Comparison of ENCODE assay signal across 9 cellular contexts in genomic region chr11:124865181-124865901, GRCh38. TPM values are rescaled to one million over a fixed set of nuclear protein-coding genes. Genes with fewer than 3 reads are reported as not detected.
DNase-seq lines count a peak whose midpoint lies in the region; ATAC-seq and TF ChIP-seq lines count a peak whose summit lies in the region.
"Had no signal": no experiment of that assay in that cellular context is flagged by ENCODE, and none has a peak within 500 bp of the region (broad histone marks: within the 10 kb centered on the region; RNA-seq: fewer than 3 reads in every experiment).

Gene ROBO3 (plus strand): TSS chr11:124865432. CDS start chr11:124865578, 146 bp downstream.

- no peak for TF ChIP-seq POLR2A in suprapubic skin (IDR thresholded peaks at IDR 0.05)

- no peaks in the 10 kb centered on the region for H3K36me3 ChIP-seq in adipocyte (ENCODE audit: control insufficient read depth, insufficient read depth, low read length, severe bottlenecking)
- H3K36me3 ChIP-seq in suprapubic skin = no peaks in the 10 kb centered on the region
- H3K36me3 ChIP-seq: right lobe of liver had no signal

- H3K9me3 ChIP-seq in adipocyte (ENCODE audit: control insufficient read depth, low read length) (no peaks in the 10 kb centered on the region), suprapubic skin (no peaks in the 10 kb centered on the region)
- H3K9me3 ChIP-seq: right lobe of liver had no signal

- ATAC-seq in activated CD8-positive, alpha-beta memory T cell treated with anti-CD3 and anti-CD28 coated beads, Interleukin-2, amount 10 ng/mL, durations not matched to agents 7 days and 5 days = no peak
- ATAC-seq in GM18868 (IDR thresholded peaks at IDR 0.05; ENCODE audit: unreplicated experiment) (no peak), GM19328 (IDR thresholded peaks at IDR 0.05; ENCODE audit: unreplicated experiment) (no peak)

- H3K9me3 Mint-ChIP-seq in activated CD8-positive, alpha-beta memory T cell treated with anti-CD3 and anti-CD28 coated beads, Interleukin-2, amount 10 ng/mL, durations not matched to agents 7 days and 5 days (ENCODE audit: low read depth) = no peaks in the 10 kb centered on the region

- CTCF ChIA-PET in activated CD8-positive, alpha-beta memory T cell treated with anti-CD3 and anti-CD28 coated beads for 36 hours (lab: Charles Lee) = interaction anchor here (0.6 to 2.7 kb wide), 7 partner anchors 9 to 259 kb away, joined by 3 to 20 read pairs (median 4); no protein-coding TSS in a partner anchor
- CTCF ChIA-PET in activated CD8-positive, alpha-beta memory T cell treated with anti-CD3 and anti-CD28 coated beads, Interleukin-2, amount 10 ng/mL, durations not matched to agents 7 days and 5 days (lab: Charles Lee) = interaction anchor here (0.8 to 3.0 kb wide), 16 partner anchors 8 to 246 kb away, joined by 3 to 18 read pairs (median 5); partner anchors contain the start of gene TMEM218

- peaks cover 93% of the 10 kb centered on the region for H3K27me3 ChIP-seq in adipocyte (replicated peaks; ENCODE audit: control insufficient read depth, insufficient read depth, low read length)
- H3K27me3 ChIP-seq in suprapubic skin = peaks cover 94% of the 10 kb centered on the region

- DNase-seq in activated CD8-positive, alpha-beta memory T cell treated with anti-CD3 and anti-CD28 coated beads, Interleukin-2, amount 10 ng/mL, durations not matched to agents 7 days and 5 days = no peak
- no peak for DNase-seq in adipocyte (ENCODE audit: low read depth)
- peak; percentile 50 for DNase-seq in islet precursor cell
- DNase-seq in suprapubic skin (ENCODE audit: low spot score in 2 of 2) = peak in 1 of 2 donors; percentile 74
- DNase-seq in central memory CD4-positive, alpha-beta T cell = no peak

- H3K4me1 ChIP-seq in adipocyte (ENCODE audit: control insufficient read depth, insufficient read depth, low read length) (peaks cover 25% of the 10 kb centered on the region), suprapubic skin (peaks cover 55% of the 10 kb centered on the region)

- H3K27ac ChIP-seq in suprapubic skin = no peak within 1 kb of the TSS
- H3K27ac ChIP-seq: right lobe of liver had no signal

- 7% methylated on average over 20 of the region's 53 CpGs for WGBS in suprapubic skin

- no peak within 1 kb of the TSS for H3K27ac Mint-ChIP-seq in activated CD8-positive, alpha-beta memory T cell treated with anti-CD3 and anti-CD28 coated beads, Interleukin-2, amount 10 ng/mL, durations not matched to agents 7 days and 5 days

- POLR2A ChIA-PET in activated CD8-positive, alpha-beta memory T cell treated with anti-CD3 and anti-CD28 coated beads for 36 hours (lab: Charles Lee) = no interaction called here

- no peak for TF ChIP-seq EP300 in suprapubic skin (IDR thresholded peaks at IDR 0.05)

- no peak within 1 kb of the TSS for H3K4me3 Mint-ChIP-seq in activated CD8-positive, alpha-beta memory T cell treated with anti-CD3 and anti-CD28 coated beads, Interleukin-2, amount 10 ng/mL, durations not matched to agents 7 days and 5 days

- no peak within 1 kb of the TSS for H3K9ac ChIP-seq in adipocyte (ENCODE audit: low read length)

- H3K4me3 ChIP-seq in adipocyte (ENCODE audit: low read length) = peak within 1 kb of the TSS; percentile 63
- H3K4me3 ChIP-seq in suprapubic skin = peak within 1 kb of the TSS; percentile 32

- no peak for TF ChIP-seq CTCF in suprapubic skin (IDR thresholded peaks at IDR 0.05)

- H3K36me3 Mint-ChIP-seq in activated CD8-positive, alpha-beta memory T cell treated with anti-CD3 and anti-CD28 coated beads, Interleukin-2, amount 10 ng/mL, durations not matched to agents 7 days and 5 days = no peaks in the 10 kb centered on the region

- H3K4me1 Mint-ChIP-seq in activated CD8-positive, alpha-beta memory T cell treated with anti-CD3 and anti-CD28 coated beads, Interleukin-2, amount 10 ng/mL, durations not matched to agents 7 days and 5 days = peaks cover 17% of the 10 kb centered on the region

- H3K27me3 Mint-ChIP-seq in activated CD8-positive, alpha-beta memory T cell treated with anti-CD3 and anti-CD28 coated beads, Interleukin-2, amount 10 ng/mL, durations not matched to agents 7 days and 5 days = peaks cover 88% of the 10 kb centered on the region

RNA-seq across cellular contexts. Expression of gene ROBO3, which starts in this region (rescaled TPM):
- 10 to 100 TPM; 10.3 to 11.8 TPM for total RNA-seq in activated CD8-positive, alpha-beta memory T cell treated with anti-CD3 and anti-CD28 coated beads for 36 hours
- total RNA-seq in activated CD8-positive, alpha-beta memory T cell treated with anti-CD3 and anti-CD28 coated beads, Interleukin-2, amount 10 ng/mL, durations not matched to agents 7 days and 5 days = 10 to 100 TPM in 1 of 2 experiments, 1 to 10 TPM in 1; 5.3 to 11.1 TPM
- 1 to 10 TPM; 1.9 to 6.8 (median 3.6) TPM for total RNA-seq in suprapubic skin
